ENCODE assay signal across 8 cellular contexts in genomic region chr7:73556208-73557107, GRCh38. TPM values are rescaled to one million over a fixed set of nuclear protein-coding genes. Genes with fewer than 3 reads are reported as not detected.
DNase-seq lines count a peak whose midpoint lies in the region; TF ChIP-seq lines count a peak whose summit lies in the region.

No MANE protein-coding gene starts in this region.

- DNase-seq in AG04450 (ENCODE audit: low read depth, low spot score) (no peak), cardiac fibroblast (ENCODE audit: low read depth in 2 of 2) (no peak), 8988T (no peak), SKM-1 treated with dmso at 0.1 percent for 144 hours (lab: John Stamatoyannopoulos, UW; ENCODE audit: unreplicated experiment) (no peak), activated gamma-delta T cell (lab: John Stamatoyannopoulos, UW) (no peak)
- DNase-seq in Jurkat, Clone E6-1 (ENCODE audit: low read depth, low spot score) = no peak
- DNase-seq in activated CD4-positive, alpha-beta T cell treated with anti-CD3 and anti-CD28 coated beads for 1 hour = no peak

- H3K9me3 ChIP-seq in AG04450 (ENCODE audit: control insufficient read depth, insufficient read depth, low read length) (no peaks in the 10 kb centered on the region), muscle layer of duodenum (ENCODE audit: control insufficient read depth in 1 of 2, low read length in 2 of 2) (no peaks in the 10 kb centered on the region)

- TF ChIP-seq CTCF in AG04450 (IDR thresholded peaks at IDR 0.05; ENCODE audit: low read depth, low read length) (no peak), cardiac fibroblast (IDR thresholded peaks at IDR 0.05; ENCODE audit: low read depth, low read length) (no peak)

- peaks cover 6 to 8% of the 10 kb centered on the region in 2 donors for H3K36me3 ChIP-seq in muscle layer of duodenum (ENCODE audit: control insufficient read depth in 1 of 2, insufficient read depth in 2 of 2, low read length in 2 of 2)

- H3K4me3 ChIP-seq in AG04450 (ENCODE audit: low read depth, low read length) = peak overlapping the region; percentile 83
- peak overlapping the region; percentile 93 for H3K4me3 ChIP-seq in Jurkat, Clone E6-1 (ENCODE audit: low read length)
- H3K4me3 ChIP-seq in cardiac fibroblast (replicated peaks in 1 of 2; ENCODE audit: low read depth in 2 of 2, low read length in 2 of 2) = peak overlapping the region; percentile 75 to 87
- H3K4me3 ChIP-seq in muscle layer of duodenum (ENCODE audit: low read depth in 1 of 2, low read length in 2 of 2) = peak overlapping the region; percentile 74 to 94

- CTCF ChIA-PET in AG04450 (lab: Charles Lee) = no interaction called here

- H3K27me3 ChIP-seq in AG04450 (ENCODE audit: control insufficient read depth, insufficient read depth, low read length) = no peaks in the 10 kb centered on the region
- H3K27me3 ChIP-seq in muscle layer of duodenum (ENCODE audit: low read depth, low read length) = no peaks in the 10 kb centered on the region

- H3K4me1 ChIP-seq in muscle layer of duodenum (ENCODE audit: control insufficient read depth in 1 of 2, insufficient read depth in 2 of 2, low read length in 2 of 2) = peaks cover 6 to 32% of the 10 kb centered on the region in 2 donors

- H3K27ac ChIP-seq in AG04450 (ENCODE audit: low read depth, low read length) (peak overlapping the region; percentile 52), muscle layer of duodenum (ENCODE audit: low read length) (peak overlapping the region; percentile 92)

- POLR2A ChIA-PET in AG04450 (lab: Yijun Ruan, JAX) = interaction anchor here (0.6 to 1.7 kb wide), 5 partner anchors 10 to 399 kb away, joined by 3 to 5 read pairs (median 3); partner anchors contain the start of genes BAZ1B and TBL2

RNA-seq across cellular contexts. Expression of gene BCL7B, which starts 1.0 kb away (rescaled TPM):
- 41.9 and 47.7 TPM in 2 replicates for polyA plus RNA-seq in AG04450 (2011; rRNA removed)
- 36.3 and 40.5 TPM in 2 replicates for polyA minus RNA-seq in AG04450 (2011; rRNA and poly(A)+ RNA removed)
- 65.3 TPM for polyA plus RNA-seq in Jurkat, Clone E6-1 (2012; ENCODE audit: insufficient read depth, insufficient read length)

RNA-seq across cellular contexts. Expression of gene TBL2, which starts 21.9 kb away (rescaled TPM):
- polyA plus RNA-seq in AG04450 (2011; rRNA removed) = 34.7 and 45.8 TPM in 2 replicates
- 68.8 and 106 TPM in 2 replicates for polyA minus RNA-seq in AG04450 (2011; rRNA and poly(A)+ RNA removed)
- 22.8 TPM for polyA plus RNA-seq in Jurkat, Clone E6-1 (2012; ENCODE audit: insufficient read depth, insufficient read length)

RNA-seq across cellular contexts. Expression of gene BAZ1B, which starts 34.4 kb away (rescaled TPM):
- 29.0 and 29.7 TPM in 2 replicates for polyA plus RNA-seq in AG04450 (2011; rRNA removed)
- polyA minus RNA-seq in AG04450 (2011; rRNA and poly(A)+ RNA removed) = 41.5 and 51.0 TPM in 2 replicates
- polyA plus RNA-seq in Jurkat, Clone E6-1 (2012; ENCODE audit: insufficient read depth, insufficient read length) = 65.4 TPM
